ENCODE assay signal across 27 cellular contexts in genomic region chr6:44967481-44967880, GRCh38.
DNase-seq lines count a peak whose midpoint lies in the region; ATAC-seq, FAIRE-seq and TF ChIP-seq lines count a peak whose summit lies in the region.
"Had no signal": no experiment of that assay in that cellular context is flagged by ENCODE, and none has a peak within 500 bp of the region (broad histone marks: within the 10 kb centered on the region; RNA-seq: fewer than 3 reads in every experiment).

No MANE protein-coding gene starts in this region.

- POLR2A ChIA-PET in endothelial cell of umbilical vein (lab: Charles Lee), result no interaction called here

- dilution Hi-C loops in endothelial cell of umbilical vein (cut with MboI; ENCODE audit: extremely low pct_ligation_motif_present, low sequenced_read_pairs), result no loop called here

- no peak overlapping the region for H3K4me3 ChIP-seq in right cardiac atrium (ENCODE audit: low read length)
- H3K4me3 ChIP-seq in SK-N-MC, result 0 out of 2 replicates have a peak overlapping the region, but pooled peaks have one; percentile 25
- H3K4me3 ChIP-seq in endothelial cell of umbilical vein (replicated peaks in 1 of 3; ENCODE audit: insufficient read depth in 1 of 3, low read depth in 1 of 3, low read length in 3 of 3), result no peak overlapping the region
- no peak overlapping the region for H3K4me3 ChIP-seq in suprapubic skin
- H3K4me3 ChIP-seq: left lung, MG63, Peyer's patch, sigmoid colon, uterus had no signal

- H3K36me3 ChIP-seq in SK-N-MC (ENCODE audit: insufficient read depth, low read length) (no peaks in the 10 kb centered on the region), endothelial cell of umbilical vein (ENCODE audit: control insufficient read depth in 2 of 2, extremely low read depth in 1 of 2, insufficient read depth in 2 of 2, low read length in 2 of 2) (no peaks in the 10 kb centered on the region), suprapubic skin (no peaks in the 10 kb centered on the region)
- H3K36me3 ChIP-seq: left lung, MG63, Peyer's patch, sigmoid colon, uterus had no signal

- H3K27ac ChIP-seq in right cardiac atrium (ENCODE audit: low read length), result no peak overlapping the region
- peak overlapping the region; percentile 64 for H3K27ac ChIP-seq in SK-N-MC
- H3K27ac ChIP-seq in endothelial cell of umbilical vein (ENCODE audit: insufficient read depth, low read depth, low read length), result no peak overlapping the region
- no peak overlapping the region for H3K27ac ChIP-seq in substantia nigra (ENCODE audit: low read depth, low read length, poor library complexity, severe bottlenecking)
- H3K27ac ChIP-seq in suprapubic skin, result no peak overlapping the region
- H3K27ac ChIP-seq: left lung, Peyer's patch, sigmoid colon, uterus had no signal

- H3K36me3 Mint-ChIP-seq in activated naive CD4-positive, alpha-beta T cell treated with anti-CD3 and anti-CD28 coated beads, Interleukin-2, amount 50 U/mL, for 72 hours, result peaks cover 6 to 14% of the 10 kb centered on the region in 2 donors
- H3K36me3 Mint-ChIP-seq: CD4-positive, CD25-positive, alpha-beta regulatory T cell had no signal

- TF ChIP-seq CTCF in endothelial cell of umbilical vein (IDR thresholded peaks at IDR 0.05; ENCODE audit: extremely low read depth in 1 of 2, insufficient read depth in 1 of 2, low read depth in 1 of 2, low read length in 2 of 2) (no peak), suprapubic skin (IDR thresholded peaks at IDR 0.05) (no peak)

- no peak for TF ChIP-seq EP300 in suprapubic skin (IDR thresholded peaks at IDR 0.05)

- DNase-seq in left ventricle myocardium superior (no peak), right cardiac atrium (no peak), SK-N-MC (ENCODE audit: low read depth, low spot score) (no peak), endothelial cell of umbilical vein (ENCODE audit: low read depth, low spot score) (peak; percentile 7), SKM-1 (lab: John Stamatoyannopoulos, UW; ENCODE audit: unreplicated experiment) (no peak), substantia nigra (lab: John Stamatoyannopoulos, UW) (no peak), suprapubic skin (ENCODE audit: low spot score in 2 of 2) (no peak)
- no peak for DNase-seq in activated naive CD4-positive, alpha-beta T cell treated with anti-CD3 and anti-CD28 coated beads, Interleukin-2, amount 50 U/mL, for 72 hours (ENCODE audit: low spot score in 2 of 2)
- DNase-seq: activated CD4-positive, alpha-beta T cell treated with anti-CD3 and anti-CD28 coated beads, Interleukin-2, amount 50 U/mL, for 48 hours; activated gamma-delta T cell; CD4-positive, CD25-positive, alpha-beta regulatory T cell; cerebellar nuclear complex; H7; head of caudate nucleus; left lung; MG63; NCI-H1436; NCI-H524; NK-92 treated with Interleukin-12 subunit alpha and Interleukin-12 subunit beta, amount 100 ng/mL, for 24 hours; Peyer's patch; sigmoid colon; T1000; uterus had no signal

- no peak overlapping the region for H2AFZ ChIP-seq in endothelial cell of umbilical vein (ENCODE audit: low read depth, low read length)

- no peaks in the 10 kb centered on the region for H3K4me1 ChIP-seq in right cardiac atrium (ENCODE audit: control insufficient read depth, insufficient read depth, low read length)
- peaks cover 7% of the 10 kb centered on the region for H3K4me1 ChIP-seq in endothelial cell of umbilical vein (ENCODE audit: control insufficient read depth, extremely low read depth, insufficient read depth, low read length)
- H3K4me1 ChIP-seq in suprapubic skin, result no peaks in the 10 kb centered on the region
- H3K4me1 ChIP-seq: left lung, Peyer's patch, uterus had no signal

- WGBS in right cardiac atrium, result 83% methylated on average over 1 of the region's 1 CpG
- WGBS in suprapubic skin, result 91% methylated on average over 1 of the region's 1 CpG

- H3K27me3 ChIP-seq in right cardiac atrium (ENCODE audit: control insufficient read depth, insufficient read depth) (no peaks in the 10 kb centered on the region), endothelial cell of umbilical vein (ENCODE audit: control insufficient read depth in 2 of 2, insufficient read depth in 2 of 2, low read length in 2 of 2) (no peaks in the 10 kb centered on the region), suprapubic skin (no peaks in the 10 kb centered on the region)
- H3K27me3 ChIP-seq: left lung, MG63, Peyer's patch, sigmoid colon, uterus had no signal

- no peak overlapping the region for H3K27ac Mint-ChIP-seq in activated naive CD4-positive, alpha-beta T cell treated with anti-CD3 and anti-CD28 coated beads, Interleukin-2, amount 50 U/mL, for 72 hours
- H3K27ac Mint-ChIP-seq: CD4-positive, CD25-positive, alpha-beta regulatory T cell; IgD-negative memory B cell; WTC11 had no signal

- intact Hi-C loops in left ventricle myocardium superior (cut with micrococcal nuclease), result no loop called here
- intact Hi-C loops in right cardiac atrium (cut with DNase I), result no loop called here
- intact Hi-C loops in endothelial cell of umbilical vein (cut with micrococcal nuclease), result no loop called here

- no TSS peak for BruUV-seq in endothelial cell of umbilical vein (replicated peaks; lab: Mats Ljungman, UMichigan)

- TF ChIP-seq POLR2A in endothelial cell of umbilical vein (IDR thresholded peaks at IDR 0.05; ENCODE audit: low read depth, low read length) (no peak), suprapubic skin (IDR thresholded peaks at IDR 0.05) (no peak)

- H3K4me2 ChIP-seq in endothelial cell of umbilical vein (ENCODE audit: insufficient read depth, low read length), result no peak overlapping the region

- H3K9me3 Mint-ChIP-seq in activated naive CD4-positive, alpha-beta T cell treated with anti-CD3 and anti-CD28 coated beads, Interleukin-2, amount 50 U/mL, for 72 hours, result peaks cover 0 to 11% of the 10 kb centered on the region in 2 donors
- H3K9me3 Mint-ChIP-seq: neural crest cell had no signal

- no peaks in the 10 kb centered on the region for H3K9me1 ChIP-seq in endothelial cell of umbilical vein (replicated peaks; ENCODE audit: control insufficient read depth, extremely low read depth, insufficient read depth, low read length)

- no peak for FAIRE-seq in endothelial cell of umbilical vein (lab: Jason Lieb, UNC)
- FAIRE-seq: GM18507 had no signal

- CTCF ChIA-PET in endothelial cell of umbilical vein (lab: Charles Lee), result no interaction called here

- ATAC-seq in left ventricle myocardium superior, result peak; percentile 65
- no peak for ATAC-seq in right cardiac atrium
- ATAC-seq in activated naive CD4-positive, alpha-beta T cell treated with anti-CD3 and anti-CD28 coated beads, Interleukin-2, amount 50 U/mL, for 72 hours, result no peak
- ATAC-seq: WTC11 had no signal

- H4K20me1 ChIP-seq in endothelial cell of umbilical vein (replicated peaks; ENCODE audit: control insufficient read depth, extremely low read depth, insufficient read depth, low read length), result no peaks in the 10 kb centered on the region

- H3K9me3 ChIP-seq in right cardiac atrium (ENCODE audit: control insufficient read depth, low read length), result no peaks in the 10 kb centered on the region
- H3K9me3 ChIP-seq in SK-N-MC (ENCODE audit: low read depth, low read length), result no peaks in the 10 kb centered on the region
- H3K9me3 ChIP-seq in endothelial cell of umbilical vein (replicated peaks; ENCODE audit: control insufficient read depth, insufficient read depth, low read length), result no peaks in the 10 kb centered on the region
- no peaks in the 10 kb centered on the region for H3K9me3 ChIP-seq in suprapubic skin
- H3K9me3 ChIP-seq: Peyer's patch, sigmoid colon, uterus had no signal

- no peaks in the 10 kb centered on the region for H3K79me2 ChIP-seq in endothelial cell of umbilical vein (ENCODE audit: control insufficient read depth, insufficient read depth, low read length)

- no peak overlapping the region for H3K9ac ChIP-seq in SK-N-MC (ENCODE audit: insufficient read length)
- H3K9ac ChIP-seq in endothelial cell of umbilical vein (replicated peaks; ENCODE audit: extremely low read depth, insufficient read depth, low read length), result no peak overlapping the region

TF ChIP-seq in endothelial cell of umbilical vein, 7 proteins besides CTCF, POLR2A, EP300 and RAD21:
- no peak for TF ChIP-seq JUN (IDR thresholded peaks at IDR 0.05; ENCODE audit: borderline replicate concordance, insufficient read depth, insufficient read length, low read depth)
- TF ChIP-seq GATA2 (IDR thresholded peaks at IDR 0.05; ENCODE audit: insufficient read depth, insufficient read length, low read depth, low read length), result no peak
- TF ChIP-seq FOS (IDR thresholded peaks at IDR 0.05; ENCODE audit: borderline replicate concordance, insufficient read depth, low read length), result no peak
- TF ChIP-seq EZH2 (IDR thresholded peaks at IDR 0.05; ENCODE audit: borderline replicate concordance, low read depth, low read length, severe bottlenecking), result no peak
- TF ChIP-seq MYC (IDR thresholded peaks at IDR 0.05; ENCODE audit: low read depth, low read length), result no peak
- TF ChIP-seq POLR2AphosphoS5 (IDR thresholded peaks at IDR 0.05; ENCODE audit: insufficient read depth, low read depth, low read length), result no peak
- TF ChIP-seq, protein P1, sequence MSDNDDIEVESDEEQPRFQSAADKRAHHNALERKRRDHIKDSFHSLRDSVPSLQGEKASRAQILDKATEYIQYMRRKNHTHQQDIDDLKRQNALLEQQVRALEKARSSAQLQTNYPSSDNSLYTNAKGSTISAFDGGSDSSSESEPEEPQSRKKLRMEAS (IDR thresholded peaks at IDR 0.05; ENCODE audit: insufficient read depth, insufficient read length), result no peak
